ENCODE assay signal across 1 cellular context in the genomic region with DNA sequence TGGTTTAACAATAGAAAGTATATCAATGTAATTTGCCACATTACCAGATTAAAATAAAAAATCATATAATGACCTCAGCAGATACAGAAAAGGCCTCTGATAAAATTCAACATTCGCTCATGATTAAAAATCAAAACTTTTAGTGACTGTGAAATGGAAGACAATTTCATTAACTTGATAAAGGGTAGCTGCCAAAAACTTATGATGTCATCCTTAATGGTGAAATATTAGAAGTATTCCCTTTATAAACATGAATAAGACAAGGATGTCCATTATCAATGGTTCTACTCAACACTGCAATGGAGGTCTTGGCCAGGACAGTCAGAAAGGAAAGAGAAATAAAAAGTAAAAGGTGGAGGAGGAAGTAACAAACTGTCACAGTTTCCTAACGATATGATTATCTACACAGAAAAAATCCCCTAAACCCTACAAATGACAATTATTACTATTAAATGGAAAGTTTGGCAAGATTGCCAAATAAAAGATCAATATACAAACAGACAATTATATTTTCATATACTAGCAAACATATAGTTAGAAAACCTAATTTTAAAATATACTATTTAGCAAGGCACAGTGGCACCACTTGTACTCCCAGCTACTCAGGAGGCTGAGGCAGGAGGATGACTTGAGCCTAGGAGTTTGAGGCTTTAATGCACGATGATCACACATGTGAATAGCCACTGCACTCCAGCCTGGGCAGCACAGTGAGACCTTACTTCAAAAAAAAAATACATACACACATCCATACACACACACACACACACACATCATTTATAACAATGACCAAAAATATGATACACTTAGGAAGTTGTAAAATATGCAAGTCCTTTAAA.
TF ChIP-seq lines count a peak whose summit lies in the region.

No MANE protein-coding gene starts in this region.

TF ChIP-seq in GM12878, 131 proteins besides CTCF, POLR2A, EP300 and RAD21:
- TF ChIP-seq ATF7 (IDR thresholded peaks at IDR 0.05; ENCODE audit: low read depth): peak; percentile 82
- no peak for TF ChIP-seq TCF12 (IDR thresholded peaks at IDR 0.05; ENCODE audit: low read depth, low read length)
TF ChIP-seq in GM12878: peak in this region for 1.
